Comparison of ENCODE assay signal across 8 cellular contexts in genomic region chr2:127410871-127411396, GRCh38. TPM values are rescaled to one million over a fixed set of nuclear protein-coding genes. Genes with fewer than 3 reads are reported as not detected.
DNase-seq lines count a peak whose midpoint lies in the region; ATAC-seq and TF ChIP-seq lines count a peak whose summit lies in the region.

No MANE protein-coding gene starts in this region.

- H3K4me3 ChIP-seq in fibroblast of pulmonary artery (replicated peaks; ENCODE audit: low read depth, low read length) (no peak overlapping the region), tibial artery (peak overlapping the region in 1 of 2 donors; percentile 31)

- no peaks in the 10 kb centered on the region for H3K9me3 ChIP-seq in tibial artery

- H3K36me3 ChIP-seq in tibial artery: no peaks in the 10 kb centered on the region

- no peaks in the 10 kb centered on the region for H3K27me3 Mint-ChIP-seq in activated T-cell treated with anti-CD3 and anti-CD28 coated beads, Interleukin-2, amount 50 U/mL, for 4 hours (ENCODE audit: low read depth)

- H3K27me3 ChIP-seq in tibial artery: no peaks in the 10 kb centered on the region

- no peak for TF ChIP-seq CTCF in fibroblast of pulmonary artery (IDR thresholded peaks at IDR 0.05; ENCODE audit: low read length, missing control alignments)
- no peak for TF ChIP-seq CTCF in tibial artery (IDR thresholded peaks at IDR 0.05)

- peaks cover 38% of the 10 kb centered on the region for H3K4me1 Mint-ChIP-seq in activated T-cell treated with anti-CD3 and anti-CD28 coated beads, Interleukin-2, amount 50 U/mL, for 4 hours (ENCODE audit: low read depth)

- H3K4me3 Mint-ChIP-seq in activated T-cell treated with anti-CD3 and anti-CD28 coated beads, Interleukin-2, amount 50 U/mL, for 4 hours: peak overlapping the region; percentile 39

- peak; percentile 56 to 65 for ATAC-seq in activated T-cell treated with anti-CD3 and anti-CD28 coated beads, Interleukin-2, amount 50 U/mL, for 4 hours
- ATAC-seq in HG02884 (IDR thresholded peaks at IDR 0.05; ENCODE audit: unreplicated experiment) (peak; percentile 70), SK-N-SH treated with all-trans-retinoic acid at 6 μM for 48 hours (peak; percentile 27)

- intact Hi-C loops in tibial artery (cut with DNase I; ENCODE audit: low total_unique reads): no loop called here

- no peaks in the 10 kb centered on the region for H3K9me3 Mint-ChIP-seq in activated T-cell treated with anti-CD3 and anti-CD28 coated beads, Interleukin-2, amount 50 U/mL, for 4 hours

- no peaks in the 10 kb centered on the region for H3K36me3 Mint-ChIP-seq in activated T-cell treated with anti-CD3 and anti-CD28 coated beads, Interleukin-2, amount 50 U/mL, for 4 hours (ENCODE audit: insufficient read depth)

- DNase-seq in activated T-cell treated with anti-CD3 and anti-CD28 coated beads, Interleukin-2, amount 50 U/mL, for 4 hours: no peak
- no peak for DNase-seq in activated T-cell treated with anti-CD3 and anti-CD28 coated beads, Interleukin-2, amount 50 U/mL, for 1 hour
- DNase-seq in fibroblast of pulmonary artery (ENCODE audit: low read depth) (peak; percentile 69), tibial artery (no peak), NCI-H82 (lab: John Stamatoyannopoulos, UW) (no peak)
- no peak for DNase-seq in stimulated activated CD8-positive, alpha-beta memory T cell treated with anti-CD3 and anti-CD28 coated beads, Interleukin-4, amount 100 ng/mL, for 48 hours

- peak overlapping the region; percentile 74 to 98 for H3K27ac ChIP-seq in tibial artery

- H3K4me1 ChIP-seq in tibial artery: peaks cover 0 to 90% (median 66%) of the 10 kb centered on the region in 4 donors

TF ChIP-seq in SK-N-SH treated with all-trans-retinoic acid at 6 μM for 48 hours, 23 proteins besides CTCF, POLR2A, EP300 and RAD21:
- peak; percentile 90 for TF ChIP-seq ISL1 (CRISPR knock-in tag; IDR thresholded peaks at IDR 0.05)
- TF ChIP-seq TSHZ2 (CRISPR knock-in tag; IDR thresholded peaks at IDR 0.05): no peak
- TF ChIP-seq OSR1 (CRISPR knock-in tag; IDR thresholded peaks at IDR 0.05): no peak

RNA-seq across cellular contexts. Expression of gene PROC, which starts 7.3 kb away (rescaled TPM):
- under 1 TPM in 1 of 3 donors, not detected in 2; 0.19 TPM for total RNA-seq in activated T-cell treated with anti-CD3 and anti-CD28 coated beads, Interleukin-2, amount 50 U/mL, for 4 hours

RNA-seq across cellular contexts. Expression of gene MAP3K2, which starts 23.2 kb away (rescaled TPM):
- total RNA-seq in activated T-cell treated with anti-CD3 and anti-CD28 coated beads, Interleukin-2, amount 50 U/mL, for 4 hours: 10 to 100 TPM; 60.2 to 69.1 (median 63.8) TPM
